13 cellular contexts compared by ENCODE assay signal in the genomic region with DNA sequence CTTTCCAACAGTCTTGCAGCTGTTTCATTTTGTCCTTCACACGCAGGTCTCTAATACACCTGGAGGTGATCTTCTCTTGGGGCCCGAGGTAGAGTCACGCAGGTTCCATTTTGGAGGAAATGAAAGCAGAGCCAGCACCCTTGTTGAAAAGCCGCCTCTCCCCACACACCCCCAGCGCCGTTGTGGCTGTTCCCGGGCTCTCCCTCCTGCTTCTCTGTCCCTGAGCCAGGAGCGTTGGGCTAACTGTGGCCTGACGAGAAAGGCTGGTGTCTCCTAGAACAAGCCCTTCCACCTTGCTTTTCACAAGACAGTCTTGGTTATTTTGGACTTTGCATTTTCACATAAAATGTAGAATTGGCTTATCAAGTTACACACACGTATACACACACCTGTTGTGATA.
"Had no signal": no experiment of that assay in that cellular context is flagged by ENCODE, and none has a peak within 500 bp of the region (broad histone marks: within the 10 kb centered on the region; RNA-seq: fewer than 3 reads in every experiment).

No MANE protein-coding gene starts in this region.

- H3K27me3 ChIP-seq: gastroesophageal sphincter, heart right ventricle had no signal

- ATAC-seq: activated T-helper 17 cell treated with anti-CD3 and anti-CD28 coated beads, Interleukin-2, amount 50 U/mL, for 72 hours; gastroesophageal sphincter; heart right ventricle; mucosa of descending colon; naive thymus-derived CD4-positive, alpha-beta T cell; right cardiac atrium; stimulated activated naive CD8-positive, alpha-beta T cell treated with anti-CD3 and anti-CD28 coated beads, Interleukin-15, amount 100 ng/mL, for 72 hours had no signal

- H3K27me3 Mint-ChIP-seq: stimulated activated naive CD8-positive, alpha-beta T cell treated with anti-CD3 and anti-CD28 coated beads, Interleukin-15, amount 100 ng/mL, for 72 hours had no signal

- H3K4me3 ChIP-seq: gastroesophageal sphincter, heart right ventricle, mucosa of descending colon, smooth muscle cell, thoracic aorta had no signal

- H3K27ac ChIP-seq: gastroesophageal sphincter, heart right ventricle, thoracic aorta had no signal

- DNase-seq: activated naive CD4-positive, alpha-beta T cell treated with anti-CD3 and anti-CD28 coated beads for 36 hours; endodermal cell; heart right ventricle; stimulated activated naive CD8-positive, alpha-beta T cell treated with anti-CD3 and anti-CD28 coated beads, Interleukin-15, amount 100 ng/mL, for 72 hours; SW 1271 had no signal

- H3K4me3 Mint-ChIP-seq: activated naive CD4-positive, alpha-beta T cell treated with anti-CD3 and anti-CD28 coated beads for 36 hours; activated T-helper 17 cell treated with anti-CD3 and anti-CD28 coated beads, Interleukin-2, amount 50 U/mL, for 72 hours; endodermal cell; stimulated activated naive CD8-positive, alpha-beta T cell treated with anti-CD3 and anti-CD28 coated beads, Interleukin-15, amount 100 ng/mL, for 72 hours; T-helper 2 cell treated with Interferon-gamma antibody and Interleukin-4, amounts not matched to agents 5 μg/mL and 100 μg/mL, for 36 hours had no signal

- H3K36me3 ChIP-seq: heart right ventricle had no signal

- H3K36me3 Mint-ChIP-seq: naive thymus-derived CD4-positive, alpha-beta T cell had no signal

- H3K4me1 Mint-ChIP-seq: activated T-helper 17 cell treated with anti-CD3 and anti-CD28 coated beads, Interleukin-2, amount 50 U/mL, for 72 hours had no signal

- H3K9me3 Mint-ChIP-seq: activated naive CD4-positive, alpha-beta T cell treated with anti-CD3 and anti-CD28 coated beads for 36 hours; activated T-helper 17 cell treated with anti-CD3 and anti-CD28 coated beads, Interleukin-2, amount 50 U/mL, for 72 hours; endodermal cell; naive thymus-derived CD4-positive, alpha-beta T cell; stimulated activated naive CD8-positive, alpha-beta T cell treated with anti-CD3 and anti-CD28 coated beads, Interleukin-15, amount 100 ng/mL, for 72 hours; T-helper 2 cell treated with Interferon-gamma antibody and Interleukin-4, amounts not matched to agents 5 μg/mL and 100 μg/mL, for 36 hours had no signal

- H3K9me3 ChIP-seq: gastroesophageal sphincter, heart right ventricle, mucosa of descending colon, thoracic aorta had no signal

- H3K27ac Mint-ChIP-seq: activated naive CD4-positive, alpha-beta T cell treated with anti-CD3 and anti-CD28 coated beads for 36 hours; activated T-helper 17 cell treated with anti-CD3 and anti-CD28 coated beads, Interleukin-2, amount 50 U/mL, for 72 hours; endodermal cell; T-helper 2 cell treated with Interferon-gamma antibody and Interleukin-4, amounts not matched to agents 5 μg/mL and 100 μg/mL, for 36 hours had no signal
